40 cellular contexts compared by ENCODE assay signal in the genomic region with DNA sequence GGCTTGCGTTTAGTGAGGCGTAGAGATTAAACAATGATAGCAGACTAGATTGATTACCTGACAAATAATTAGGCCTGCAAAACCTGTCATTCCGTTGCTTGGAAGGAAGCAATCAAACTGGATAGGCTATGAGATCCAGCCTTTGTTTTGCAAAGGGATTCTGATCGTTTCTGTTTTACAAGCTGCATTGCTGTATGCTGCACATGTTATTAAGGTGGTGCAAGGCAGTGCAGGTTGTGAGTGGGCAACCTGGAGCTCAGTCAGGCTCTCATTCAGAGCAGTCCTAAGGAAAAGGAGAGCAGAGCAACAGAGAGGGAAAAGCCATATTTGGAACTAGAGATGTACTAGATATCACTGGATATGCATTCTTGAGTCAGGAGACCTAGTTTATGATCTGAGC. TPM values are rescaled to one million over a fixed set of nuclear protein-coding genes. Genes with fewer than 3 reads are reported as not detected.
"Had no signal": no experiment of that assay in that cellular context is flagged by ENCODE, and none has a peak within 500 bp of the region (broad histone marks: within the 10 kb centered on the region; RNA-seq: fewer than 3 reads in every experiment).

No MANE protein-coding gene starts in this region.

- H3K4me3 Mint-ChIP-seq: activated naive CD4-positive, alpha-beta T cell treated with anti-CD3 and anti-CD28 coated beads for 36 hours; activated naive CD8-positive, alpha-beta T cell treated with anti-CD3 and anti-CD28 coated beads for 36 hours; activated T-helper 1 cell treated with anti-CD3 and anti-CD28 coated beads, Interleukin-12 subunit alpha, Interleukin-12 subunit beta, Interleukin-2, Interleukin-4 antibody, amounts not matched to agents 30 ng/mL and 10 ng/mL and 1 ng/mL, durations not matched to agents 14 hours and 24 hours and 36 hours; immature natural killer cell; naive thymus-derived CD8-positive, alpha-beta T cell; neural progenitor cell; stimulated activated naive B cell treated with anti-CD40 and anti-IgM and Interleukin-4, amounts not matched to agents 10 μg/mL and 1 μg/mL and 100 μg/mL, for 72 hours; T-helper 1 cell treated with Interleukin-12 subunit alpha and Interleukin-12 subunit beta and Interleukin-4 antibody, amounts not matched to agents 30 μg/mL and 1 μg/mL, for 36 hours had no signal

- ATAC-seq: activated CD4-positive, CD25-positive, alpha-beta regulatory T cell treated with anti-CD3 and anti-CD28 coated beads, Interleukin-2, amount 50 U/mL, for 24 hours; body of pancreas; gastroesophageal sphincter; left lung; lower lobe of right lung; naive thymus-derived CD8-positive, alpha-beta T cell; psoas muscle; stimulated activated naive B cell treated with anti-CD40 and anti-IgM and Interleukin-4, amounts not matched to agents 10 μg/mL and 1 μg/mL and 100 μg/mL, for 72 hours had no signal

- DNase-seq: activated CD4-positive, alpha-beta T cell treated with anti-CD3 and anti-CD28 coated beads for 48 hours; activated CD4-positive, alpha-beta T cell treated with anti-CD3 and anti-CD28 coated beads, Interleukin-2, amount 50 U/mL, for 48 hours; activated CD8-positive, alpha-beta memory T cell treated with anti-CD3 and anti-CD28 coated beads for 24 hours; activated effector memory CD4-positive, alpha-beta T cell treated with anti-CD3 and anti-CD28 coated beads, Interleukin-2, amount 50 U/mL, for 16 hours; activated naive CD4-positive, alpha-beta T cell treated with anti-CD3 and anti-CD28 coated beads for 36 hours; activated naive CD8-positive, alpha-beta T cell treated with anti-CD3 and anti-CD28 coated beads for 36 hours; activated T-cell treated with anti-CD3 and anti-CD28 coated beads, Interleukin-2, amount 50 U/mL, for 1 hour; adrenal gland; aorta; body of pancreas; dermis blood vessel endothelial cell; effector CD8-positive, alpha-beta T cell; hippocampal formation; immature natural killer cell; left lung; lower lobe of right lung; mesenchymal stem cell; naive thymus-derived CD8-positive, alpha-beta T cell; occipital lobe; psoas muscle; stimulated activated CD4-positive, alpha-beta T cell treated with anti-CD3 and anti-CD28 coated beads, Interleukin-1b, Interleukin-23, amount 100 ng/mL, for 48 hours; stimulated activated CD4-positive, alpha-beta T cell treated with anti-CD3 and anti-CD28 coated beads, Interleukin-4, amount 100 ng/mL, for 4 hours; stimulated activated CD8-positive, alpha-beta memory T cell treated with anti-CD3 and anti-CD28 coated beads, Interleukin-4, amount 100 ng/mL, for 48 hours; stimulated activated naive B cell treated with anti-CD40 and anti-IgM and Interleukin-4, amounts not matched to agents 10 μg/mL and 1 μg/mL and 100 μg/mL, for 72 hours; stomach; T-helper 9 cell; tibial artery; WERI-Rb-1 had no signal

- H3K36me3 Mint-ChIP-seq: activated naive CD8-positive, alpha-beta T cell treated with anti-CD3 and anti-CD28 coated beads for 36 hours; naive thymus-derived CD8-positive, alpha-beta T cell; neural progenitor cell; stimulated activated naive B cell treated with anti-CD40 and anti-IgM and Interleukin-4, amounts not matched to agents 10 μg/mL and 1 μg/mL and 100 μg/mL, for 72 hours had no signal

- H3K79me2 ChIP-seq: parathyroid adenoma had no signal

- H3K4me1 Mint-ChIP-seq: activated naive CD8-positive, alpha-beta T cell treated with anti-CD3 and anti-CD28 coated beads for 36 hours; immature natural killer cell; naive thymus-derived CD8-positive, alpha-beta T cell; stimulated activated naive B cell treated with anti-CD40 and anti-IgM and Interleukin-4, amounts not matched to agents 10 μg/mL and 1 μg/mL and 100 μg/mL, for 72 hours had no signal

- H3K9me3 ChIP-seq: adrenal gland, body of pancreas, gastroesophageal sphincter, left lung, lower lobe of right lung, psoas muscle, right atrium auricular region, stomach, tibial artery had no signal

- H3K36me3 ChIP-seq: adrenal gland, gastroesophageal sphincter, left lung, lower lobe of right lung, neural progenitor cell, right atrium auricular region, stomach, tibial artery, WERI-Rb-1 had no signal

- H3K4me3 ChIP-seq: adrenal gland, body of pancreas, gastroesophageal sphincter, left lung, lower lobe of right lung, neural progenitor cell, psoas muscle, right atrium auricular region, smooth muscle cell, stomach, tibial artery had no signal

- H3K27ac Mint-ChIP-seq: activated naive CD4-positive, alpha-beta T cell treated with anti-CD3 and anti-CD28 coated beads for 36 hours; activated naive CD8-positive, alpha-beta T cell treated with anti-CD3 and anti-CD28 coated beads for 36 hours; activated T-helper 1 cell treated with anti-CD3 and anti-CD28 coated beads, Interleukin-12 subunit alpha, Interleukin-12 subunit beta, Interleukin-2, Interleukin-4 antibody, amounts not matched to agents 30 ng/mL and 10 ng/mL and 1 ng/mL, durations not matched to agents 14 hours and 24 hours and 36 hours; immature natural killer cell; naive thymus-derived CD8-positive, alpha-beta T cell; neural progenitor cell; stimulated activated naive B cell treated with anti-CD40 and anti-IgM and Interleukin-4, amounts not matched to agents 10 μg/mL and 1 μg/mL and 100 μg/mL, for 72 hours; T-helper 1 cell treated with Interleukin-12 subunit alpha and Interleukin-12 subunit beta and Interleukin-4 antibody, amounts not matched to agents 30 μg/mL and 1 μg/mL, for 36 hours had no signal

- H3K27me3 ChIP-seq: adrenal gland, body of pancreas, gastroesophageal sphincter, neural progenitor cell, right atrium auricular region had no signal

- H3K9me3 Mint-ChIP-seq: activated naive CD4-positive, alpha-beta T cell treated with anti-CD3 and anti-CD28 coated beads for 36 hours; activated naive CD8-positive, alpha-beta T cell treated with anti-CD3 and anti-CD28 coated beads for 36 hours; activated T-helper 1 cell treated with anti-CD3 and anti-CD28 coated beads, Interleukin-12 subunit alpha, Interleukin-12 subunit beta, Interleukin-2, Interleukin-4 antibody, amounts not matched to agents 30 ng/mL and 10 ng/mL and 1 ng/mL, durations not matched to agents 14 hours and 24 hours and 36 hours; naive thymus-derived CD8-positive, alpha-beta T cell; neural progenitor cell; stimulated activated naive B cell treated with anti-CD40 and anti-IgM and Interleukin-4, amounts not matched to agents 10 μg/mL and 1 μg/mL and 100 μg/mL, for 72 hours; T-helper 1 cell treated with Interleukin-12 subunit alpha and Interleukin-12 subunit beta and Interleukin-4 antibody, amounts not matched to agents 30 μg/mL and 1 μg/mL, for 36 hours had no signal

- H3K4me1 ChIP-seq: adrenal gland, body of pancreas, gastroesophageal sphincter, left lung, lower lobe of right lung, parathyroid adenoma, psoas muscle, right atrium auricular region had no signal

- H3K27ac ChIP-seq: adrenal gland, body of pancreas, epithelial cell of prostate, gastroesophageal sphincter, left lung, lower lobe of right lung, neural progenitor cell, parathyroid adenoma, psoas muscle, right atrium auricular region, stomach, tibial artery, WERI-Rb-1 had no signal

- H2AFZ ChIP-seq: neural progenitor cell, parathyroid adenoma had no signal

- H3K4me2 ChIP-seq: neural progenitor cell, smooth muscle cell had no signal

RNA-seq across cellular contexts. Expression of a gene that starts 6.9 kb away (rescaled TPM):
- total RNA-seq: activated naive CD4-positive, alpha-beta T cell treated with anti-CD3 and anti-CD28 coated beads for 36 hours; activated naive CD8-positive, alpha-beta T cell treated with anti-CD3 and anti-CD28 coated beads for 36 hours; activated T-helper 1 cell treated with anti-CD3 and anti-CD28 coated beads, Interleukin-12 subunit alpha, Interleukin-12 subunit beta, Interleukin-2, Interleukin-4 antibody, amounts not matched to agents 30 ng/mL and 10 ng/mL and 1 ng/mL, durations not matched to agents 14 hours and 24 hours and 36 hours; adrenal gland; aorta; body of pancreas; dermis blood vessel endothelial cell; fibroblast of lung; fibroblast of villous mesenchyme; gastroesophageal sphincter; kidney epithelial cell; left lung; lower lobe of right lung; naive thymus-derived CD8-positive, alpha-beta T cell; occipital lobe; psoas muscle; right atrium auricular region; smooth muscle cell; stomach had no signal
- polyA plus RNA-seq: adrenal gland; aorta; fibroblast of lung; immature natural killer cell; naive thymus-derived CD8-positive, alpha-beta T cell; psoas muscle; smooth muscle cell; stomach had no signal
